ENCODE assay signal across 12 cellular contexts in genomic region chrX:139784788-139785187, GRCh38.
DNase-seq lines count a peak whose midpoint lies in the region; ATAC-seq, FAIRE-seq and TF ChIP-seq lines count a peak whose summit lies in the region.
"Had no signal": no experiment of that assay in that cellular context is flagged by ENCODE, and none has a peak within 500 bp of the region (broad histone marks: within the 10 kb centered on the region; RNA-seq: fewer than 3 reads in every experiment).

No MANE protein-coding gene starts in this region.

- H3K4me3 ChIP-seq in osteoblast (ENCODE audit: insufficient read depth, low read length) (no peak overlapping the region), dorsolateral prefrontal cortex (no peak overlapping the region)
- H3K4me3 ChIP-seq: A549 had no signal

- H3K27me3 Mint-ChIP-seq in T-helper 17 cell, result no peaks in the 10 kb centered on the region

- no peak for TF ChIP-seq CTCF in osteoblast (IDR thresholded peaks at IDR 0.05; ENCODE audit: extremely low read depth, low read depth, low read length)
- no peak for TF ChIP-seq CTCF in dorsolateral prefrontal cortex (IDR thresholded peaks at IDR 0.05 in 54 of 56, conservative IDR thresholded peaks at IDR 0.05 in 2 of 56; ENCODE audit: low read depth in 1 of 56, partially characterized antibody in 56 of 56)

- TF ChIP-seq POLR2A in GM12891 (IDR thresholded peaks at IDR 0.05; ENCODE audit: low read depth, low read length), result no peak

- H3K79me2 ChIP-seq in osteoblast (ENCODE audit: insufficient read depth, low read length), result no peaks in the 10 kb centered on the region

- H3K36me3 ChIP-seq in osteoblast (ENCODE audit: insufficient read depth, low read length), result peaks cover 11% of the 10 kb centered on the region

- H3K4me2 ChIP-seq in osteoblast (ENCODE audit: insufficient read depth, low read length), result no peak overlapping the region
- H3K4me2 ChIP-seq: A549 had no signal

- H3K36me3 Mint-ChIP-seq in T-helper 17 cell (ENCODE audit: low read depth), result peaks cover 3% of the 10 kb centered on the region

- H3K9me3 ChIP-seq in T-helper 17 cell (ENCODE audit: control insufficient read depth, low read length, poor library complexity, severe bottlenecking) (no peaks in the 10 kb centered on the region), osteoblast (ENCODE audit: low read depth, low read length) (no peaks in the 10 kb centered on the region)
- H3K9me3 ChIP-seq: A549 had no signal

- no peaks in the 10 kb centered on the region for H4K20me1 ChIP-seq in osteoblast (ENCODE audit: insufficient read depth, low read length)

- DNase-seq in GM12891 (ENCODE audit: insufficient read length, low spot score) (peak; percentile 6), T-helper 17 cell (no peak), osteoblast (ENCODE audit: insufficient read length, low spot score, missing footprints) (no peak), NCI-H1694 treated with DMSO at 0.1 percent for 48 hours (lab: John Stamatoyannopoulos, UW) (no peak), dorsolateral prefrontal cortex (no peak)
- DNase-seq: DMS 273 treated with DMSO at 0.1 percent for 48 hours, NCI-H1436 treated with DMSO at 0.1 percent for 48 hours had no signal

- intact Hi-C loops in dorsolateral prefrontal cortex (cut with DNase I), result no loop called here

- no peak overlapping the region for H3K27ac Mint-ChIP-seq in T-helper 17 cell

- no peak overlapping the region for H3K4me3 Mint-ChIP-seq in T-helper 17 cell

- ATAC-seq in GM19395 (IDR thresholded peaks at IDR 0.05; ENCODE audit: unreplicated experiment) (peak; percentile 99), HG02759 (IDR thresholded peaks at IDR 0.05; ENCODE audit: unreplicated experiment) (peak; percentile 96), HG03378 (IDR thresholded peaks at IDR 0.05; ENCODE audit: unreplicated experiment) (peak; percentile 85), T-helper 17 cell (no peak)
- ATAC-seq: A549, HepG2 had no signal

- H3K27me3 ChIP-seq in osteoblast (ENCODE audit: insufficient read depth, low read length) (no peaks in the 10 kb centered on the region), dorsolateral prefrontal cortex (peaks cover 0 to 29% (median 0%) of the 10 kb centered on the region in 45 donors)

- H3K27ac ChIP-seq in osteoblast (ENCODE audit: low read depth, low read length) (no peak overlapping the region), dorsolateral prefrontal cortex (no peak overlapping the region)
- H3K27ac ChIP-seq: A549 had no signal

- H3K4me1 Mint-ChIP-seq in T-helper 17 cell, result no peaks in the 10 kb centered on the region

- peak; percentile 63 for FAIRE-seq in GM12891 (lab: Jason Lieb, UNC)
- FAIRE-seq: A549, HepG2 had no signal

- H2AFZ ChIP-seq in osteoblast (ENCODE audit: low read length), result no peak overlapping the region

- H3K4me1 ChIP-seq in osteoblast (ENCODE audit: insufficient read depth, low read length), result no peaks in the 10 kb centered on the region
- H3K4me1 ChIP-seq: A549 had no signal

TF ChIP-seq in GM12891, 5 proteins besides CTCF, POLR2A, EP300 and RAD21:
- TF ChIP-seq SPI1 (IDR thresholded peaks at IDR 0.05; ENCODE audit: low read depth, low read length) (peak; percentile 79), PAX5 (IDR thresholded peaks at IDR 0.05; ENCODE audit: insufficient read depth, low read length, severe bottlenecking) (no peak)
